1 cellular context compared by ENCODE assay signal in genomic region chr3:52487050-52487787, GRCh38.
TF ChIP-seq lines count a peak whose summit lies in the region.

No MANE protein-coding gene starts in this region.

TF ChIP-seq in HepG2, 621 proteins besides CTCF, POLR2A, EP300 and RAD21:
- TF ChIP-seq CSRNP2 (CRISPR knock-in tag; conservative IDR thresholded peaks at IDR 0.05; ENCODE audit: low read depth), result no peak
- no peak for TF ChIP-seq FOXO1 (CRISPR knock-in tag; IDR thresholded peaks at IDR 0.05)
- TF ChIP-seq ZBTB7B (CRISPR knock-in tag; IDR thresholded peaks at IDR 0.05), result no peak
- TF ChIP-seq ZBTB38 (CRISPR knock-in tag; IDR thresholded peaks at IDR 0.05), result 0 out of 2 replicates have a peak, but pooled peaks have one; percentile 26
- no peak for TF ChIP-seq CSRNP1 (CRISPR knock-in tag; IDR thresholded peaks at IDR 0.05)
TF ChIP-seq in HepG2: peak in this region for 1.
